ENCODE assay signal across 11 cellular contexts in genomic region chr2:224086226-224086911, GRCh38. TPM values are rescaled to one million over a fixed set of nuclear protein-coding genes. Genes with fewer than 3 reads are reported as not detected.
DNase-seq lines count a peak whose midpoint lies in the region; ATAC-seq, FAIRE-seq and TF ChIP-seq lines count a peak whose summit lies in the region.
"Had no signal": no experiment of that assay in that cellular context is flagged by ENCODE, and none has a peak within 500 bp of the region (broad histone marks: within the 10 kb centered on the region; RNA-seq: fewer than 3 reads in every experiment).

No MANE protein-coding gene starts in this region.

- ATAC-seq in GM21825 (IDR thresholded peaks at IDR 0.05; ENCODE audit: unreplicated experiment): no peak
- ATAC-seq: activated CD4-positive, alpha-beta T cell treated with anti-CD3 and anti-CD28 coated beads for 36 hours; CD8-positive, alpha-beta T cell had no signal

- peaks cover 24% of the 10 kb centered on the region for H3K4me1 Mint-ChIP-seq in astrocyte (ENCODE audit: low read depth, unreplicated experiment)

- H3K9ac ChIP-seq in astrocyte (ENCODE audit: low read length) (peak overlapping the region; percentile 56), keratinocyte (ENCODE audit: control insufficient read depth, extremely low read depth, insufficient read depth, low read length) (peak overlapping the region; percentile 70)

- H3K27ac ChIP-seq in ACC112 (ENCODE audit: low read depth, low read length) (peak overlapping the region; percentile 94), astrocyte (ENCODE audit: low read depth, low read length) (peak overlapping the region; percentile 76), keratinocyte (ENCODE audit: control insufficient read depth, insufficient read depth, low read length) (peak overlapping the region; percentile 96), dorsolateral prefrontal cortex (no peak overlapping the region)

- H3K9me3 ChIP-seq in astrocyte (ENCODE audit: insufficient read depth, low read depth, low read length) (no peaks in the 10 kb centered on the region), keratinocyte (ENCODE audit: control insufficient read depth, low read depth, low read length) (no peaks in the 10 kb centered on the region)

- no peak for TF ChIP-seq CTCF in astrocyte (IDR thresholded peaks at IDR 0.05; ENCODE audit: insufficient read depth, low read depth, low read length)
- no peak for TF ChIP-seq CTCF in keratinocyte (optimal IDR thresholded peaks at IDR 0.05 in 1 of 3, IDR thresholded peaks at IDR 0.05 in 1 of 3, conservative IDR thresholded peaks at IDR 0.05 in 1 of 3; ENCODE audit: extremely low read depth in 1 of 3, insufficient read depth in 2 of 3, low read length in 3 of 3)
- TF ChIP-seq CTCF in dorsolateral prefrontal cortex (IDR thresholded peaks at IDR 0.05 in 54 of 56, conservative IDR thresholded peaks at IDR 0.05 in 2 of 56; ENCODE audit: low read depth in 1 of 56, partially characterized antibody in 56 of 56): no peak

- peaks cover 31% of the 10 kb centered on the region for H3K4me1 ChIP-seq in ACC112 (ENCODE audit: control insufficient read depth, insufficient read depth, low read length, unreplicated experiment)
- H3K4me1 ChIP-seq in astrocyte (ENCODE audit: insufficient read depth, low read length): peaks cover 23% of the 10 kb centered on the region
- peaks cover 27% of the 10 kb centered on the region for H3K4me1 ChIP-seq in keratinocyte (ENCODE audit: control insufficient read depth, extremely low read depth, insufficient read depth, low read length)

- H3K4me3 Mint-ChIP-seq in astrocyte (ENCODE audit: unreplicated experiment): no peak overlapping the region
- H3K4me3 Mint-ChIP-seq: activated CD4-positive, alpha-beta T cell treated with anti-CD3 and anti-CD28 coated beads for 36 hours; CD8-positive, alpha-beta T cell had no signal

- H3K36me3 ChIP-seq in ACC112 (ENCODE audit: insufficient read depth, low read length): 0 out of 2 replicates have a peak, but pooled peaks cover 4% of the 10 kb centered on the region
- H3K36me3 ChIP-seq in astrocyte (ENCODE audit: insufficient read depth, low read length): no peaks in the 10 kb centered on the region
- no peaks in the 10 kb centered on the region for H3K36me3 ChIP-seq in keratinocyte (ENCODE audit: control insufficient read depth in 2 of 2, extremely low read depth in 1 of 2, insufficient read depth in 2 of 2, low read length in 2 of 2)

- FAIRE-seq in astrocyte (lab: Jason Lieb, UNC) (peak; percentile 100), keratinocyte (lab: Jason Lieb, UNC) (peak; percentile 96)

- peak; percentile 78 for DNase-seq in HPDE6-E6E7 (ENCODE audit: extremely low spot score)
- peak; percentile 91 for DNase-seq in astrocyte (ENCODE audit: low read depth)
- DNase-seq in keratinocyte (ENCODE audit: low read depth, low spot score): peak; percentile 74
- DNase-seq in dorsolateral prefrontal cortex: no peak
- no peak for DNase-seq in T-helper 2 cell
- DNase-seq in NCI-H82 treated with DMSO at 0.1 percent for 48 hours (lab: John Stamatoyannopoulos, UW; ENCODE audit: unreplicated experiment): no peak
- DNase-seq: activated CD4-positive, alpha-beta T cell treated with anti-CD3 and anti-CD28 coated beads for 36 hours; CD8-positive, alpha-beta T cell; head of caudate nucleus had no signal

- dilution Hi-C loops in keratinocyte (cut with MboI; ENCODE audit: extremely low pct_ligation_motif_present, low sequenced_read_pairs): no loop called here

- no peaks in the 10 kb centered on the region for H3K27me3 ChIP-seq in ACC112 (ENCODE audit: insufficient read depth, low read length)
- no peaks in the 10 kb centered on the region for H3K27me3 ChIP-seq in astrocyte (ENCODE audit: insufficient read depth, low read length)
- no peaks in the 10 kb centered on the region for H3K27me3 ChIP-seq in keratinocyte (ENCODE audit: control insufficient read depth, extremely low read depth, insufficient read depth, low read length)
- no peaks in the 10 kb centered on the region for H3K27me3 ChIP-seq in dorsolateral prefrontal cortex

- no peaks in the 10 kb centered on the region for H3K36me3 Mint-ChIP-seq in astrocyte (ENCODE audit: low read depth, unreplicated experiment)
- H3K36me3 Mint-ChIP-seq: CD8-positive, alpha-beta T cell had no signal

- intact Hi-C loops in dorsolateral prefrontal cortex (cut with DNase I): no loop called here

- peak overlapping the region; percentile 60 for H3K27ac Mint-ChIP-seq in astrocyte (ENCODE audit: unreplicated experiment)
- H3K27ac Mint-ChIP-seq: activated CD4-positive, alpha-beta T cell treated with anti-CD3 and anti-CD28 coated beads for 36 hours; CD8-positive, alpha-beta T cell had no signal

- H3K4me3 ChIP-seq in ACC112 (ENCODE audit: low read depth, low read length) (peak overlapping the region; percentile 4; the same call in 1 of the 2 replicates), astrocyte (ENCODE audit: insufficient read depth, low read depth, low read length) (no peak overlapping the region), keratinocyte (ENCODE audit: control insufficient read depth in 2 of 3, extremely low read depth in 1 of 3, insufficient read depth in 2 of 3, low read depth in 1 of 3, low read length in 3 of 3) (no peak overlapping the region), dorsolateral prefrontal cortex (no peak overlapping the region)

- peaks cover 4% of the 10 kb centered on the region for H3K9me3 Mint-ChIP-seq in astrocyte (ENCODE audit: unreplicated experiment)
- H3K9me3 Mint-ChIP-seq: CD8-positive, alpha-beta T cell had no signal

- H3K4me2 ChIP-seq in astrocyte (ENCODE audit: low read length) (peak overlapping the region; percentile 71), keratinocyte (ENCODE audit: control insufficient read depth, extremely low read depth, insufficient read depth, low read depth, low read length) (peak overlapping the region; percentile 66)

- no peaks in the 10 kb centered on the region for H3K9me1 ChIP-seq in keratinocyte (ENCODE audit: control insufficient read depth, extremely low read depth, insufficient read depth, low read length)

- H3K79me2 ChIP-seq in ACC112 (ENCODE audit: control insufficient read depth, insufficient read depth, low read length, unreplicated experiment) (no peaks in the 10 kb centered on the region), astrocyte (ENCODE audit: insufficient read depth, low read length) (no peaks in the 10 kb centered on the region), keratinocyte (ENCODE audit: control insufficient read depth, insufficient read depth, low read length) (no peaks in the 10 kb centered on the region)

- no peaks in the 10 kb centered on the region for H3K27me3 Mint-ChIP-seq in astrocyte (ENCODE audit: low read depth, unreplicated experiment)

- H2AFZ ChIP-seq in ACC112 (ENCODE audit: low read length, unreplicated experiment): no peak overlapping the region
- H2AFZ ChIP-seq in astrocyte (ENCODE audit: low read depth, low read length): peak overlapping the region; percentile 6
- peak overlapping the region; percentile 42 for H2AFZ ChIP-seq in keratinocyte (ENCODE audit: control insufficient read depth, low read length)

- no peaks in the 10 kb centered on the region for H4K20me1 ChIP-seq in astrocyte (ENCODE audit: insufficient read depth, low read length)
- H4K20me1 ChIP-seq in keratinocyte (ENCODE audit: control insufficient read depth, extremely low read depth, insufficient read depth, low read length): no peaks in the 10 kb centered on the region

RNA-seq across cellular contexts. Expression of gene SERPINE2, which starts 47.3 kb away (rescaled TPM):
- total RNA-seq in astrocyte (375 and 389 TPM in 2 replicates), dorsolateral prefrontal cortex (100 to 1,000 TPM in 92 of 120 experiments, 10 to 100 TPM in 28; 66.5 to 251 (median 114) TPM)
- 279 to 1,210 TPM (median 306 TPM) in 3 replicates for polyA plus RNA-seq in keratinocyte
- 58.0 TPM for polyA plus RNA-seq in keratinocyte (2011; ENCODE audit: low read depth)
- 606 and 644 TPM in 2 replicates for polyA plus RNA-seq in keratinocyte (2011; cell fraction: cytosol; rRNA removed)
- polyA plus RNA-seq in keratinocyte (2011; cell fraction: nucleus; rRNA removed): 1,752 and 1,862 TPM in 2 replicates
- 137 and 901 TPM in 2 replicates for polyA plus RNA-seq in keratinocyte (2012; ENCODE audit: low replicate concordance)
- 244 to 695 TPM (median 331 TPM) in 3 replicates for polyA minus RNA-seq in keratinocyte
- polyA minus RNA-seq in keratinocyte (2011; cell fraction: cytosol; rRNA and poly(A)+ RNA removed): 380 TPM
- polyA minus RNA-seq in keratinocyte (2011; cell fraction: nucleus; rRNA and poly(A)+ RNA removed): 558 and 1,225 TPM in 2 replicates

Comparison
In these comparisons a context has a peak if more than half of its experiments do, and no peak if none do; other contexts are left out.
1. H3K27ac ChIP-seq: peak in ACC112 (single experiment), astrocyte (single experiment) and keratinocyte (single experiment); none in dorsolateral prefrontal cortex (0 of 59).
2. DNase-seq: peak in HPDE6-E6E7 (single experiment), astrocyte (single experiment) and keratinocyte (single experiment); none in dorsolateral prefrontal cortex (0 of 10), T-helper 2 cell (0 of 5) and NCI-H82 treated with DMSO at 0.1 percent for 48 hours (single experiment).